ENCODE assay signal across 8 cellular contexts in the genomic region with DNA sequence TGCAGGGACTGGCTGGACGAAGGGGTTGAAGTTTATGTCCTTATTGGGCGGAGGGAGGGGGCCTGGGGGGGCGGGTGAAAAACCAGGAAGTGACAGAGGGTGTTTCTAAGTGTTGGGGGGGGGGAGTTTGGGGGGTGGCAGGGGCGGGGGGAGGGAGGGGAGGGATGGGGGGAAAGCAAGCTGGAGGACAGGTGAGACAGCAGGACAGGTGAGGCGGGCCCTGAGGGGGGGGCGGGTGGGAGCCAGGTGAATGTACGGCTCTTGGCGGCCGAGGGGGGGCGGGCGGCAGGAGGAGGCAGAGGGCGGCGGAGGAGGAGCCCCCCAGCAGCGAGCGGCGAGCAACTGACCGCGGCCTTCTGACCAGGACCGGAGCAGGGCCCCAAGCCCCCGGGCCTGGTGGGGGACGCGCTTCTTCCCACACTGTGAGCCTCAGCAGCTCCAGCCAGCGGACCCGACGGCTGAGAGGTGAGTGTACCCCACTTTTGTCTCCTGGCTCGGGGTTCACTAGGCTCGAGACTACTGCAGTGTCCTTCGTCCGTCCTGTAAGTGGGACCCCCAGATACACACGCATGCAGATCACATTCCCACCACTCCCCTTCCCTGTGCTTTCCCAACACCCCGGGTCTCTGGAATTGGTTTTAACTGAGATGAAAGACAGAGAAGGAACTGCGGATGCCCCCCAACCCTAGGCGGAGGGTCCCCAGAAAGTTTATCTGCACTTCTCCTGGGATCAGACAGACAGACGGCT. TPM values are rescaled to one million over a fixed set of nuclear protein-coding genes. Genes with fewer than 3 reads are reported as not detected.
DNase-seq lines count a peak whose midpoint lies in the region; TF ChIP-seq lines count a peak whose summit lies in the region.

A gene (plus strand): TSS at position 324 of the 748 bp plus-strand sequence. CDS start 11,859 bp downstream, outside the sequence.

- H3K9me3 ChIP-seq in Peyer's patch (no peaks in the 10 kb centered on the region), suprapubic skin (no peaks in the 10 kb centered on the region)

- TF ChIP-seq POLR2A in Peyer's patch (IDR thresholded peaks at IDR 0.05) (peak; percentile 36 to 37), lower leg skin (IDR thresholded peaks at IDR 0.05) (no peak), suprapubic skin (IDR thresholded peaks at IDR 0.05) (no peak)

- WGBS in lower leg skin, 2 donors = 1% methylated on average over 22 to 28 of the region's 34 CpGs
- WGBS in suprapubic skin = 1% methylated on average over 23 of the region's 34 CpGs

- H3K27me3 ChIP-seq in Peyer's patch (no peaks in the 10 kb centered on the region), suprapubic skin (no peaks in the 10 kb centered on the region)

- intact Hi-C loops in lower leg skin (cut with DNase I; ENCODE audit: low total_unique reads) = no loop called here

- TF ChIP-seq CTCF in GM20000 (IDR thresholded peaks at IDR 0.05; ENCODE audit: extremely low read depth, missing control alignments) = no peak
- no peak for TF ChIP-seq CTCF in Peyer's patch (IDR thresholded peaks at IDR 0.05)
- TF ChIP-seq CTCF in lower leg skin (IDR thresholded peaks at IDR 0.05) = no peak
- TF ChIP-seq CTCF in suprapubic skin (IDR thresholded peaks at IDR 0.05) = no peak

- DNase-seq in AG20443 (ENCODE audit: low spot score) = peak; percentile 65
- DNase-seq in GM20000 (ENCODE audit: low spot score) = peak; percentile 81
- DNase-seq in Peyer's patch = peak in 2 of 3 donors; percentile 71 to 86
- peak; percentile 51 for DNase-seq in dermis blood vessel endothelial cell
- DNase-seq in lower leg skin (ENCODE audit: low spot score in 2 of 2) = peak in 1 of 2 donors; percentile 92
- no peak for DNase-seq in suprapubic skin (ENCODE audit: low spot score in 2 of 2)
- no peak for DNase-seq in NCI-H2081 (lab: John Stamatoyannopoulos, UW)
- no peak for DNase-seq in DMS53 (lab: John Stamatoyannopoulos, UW)

- H3K27ac ChIP-seq in Peyer's patch = peak within 1 kb of the TSS; percentile 94 to 99 (median 96)
- H3K27ac ChIP-seq in suprapubic skin = peak within 1 kb of the TSS; percentile 96

- H3K4me1 ChIP-seq in Peyer's patch (peaks cover 3 to 53% (median 34%) of the 10 kb centered on the region in 4 donors), suprapubic skin (peaks cover 67% of the 10 kb centered on the region)

- no peak for TF ChIP-seq EP300 in suprapubic skin (IDR thresholded peaks at IDR 0.05)

- H3K36me3 ChIP-seq in Peyer's patch (no peaks in the 10 kb centered on the region), suprapubic skin (no peaks in the 10 kb centered on the region)

- H3K4me3 ChIP-seq in Peyer's patch (peak within 1 kb of the TSS; percentile 70 to 91 (median 83)), lower leg skin (ENCODE audit: low read depth, poor library complexity, severe bottlenecking) (peak within 1 kb of the TSS; percentile 66), suprapubic skin (peak within 1 kb of the TSS; percentile 97)

RNA-seq across cellular contexts. Expression of the gene that starts here (rescaled TPM):
- total RNA-seq in Peyer's patch (100 to 1,000 TPM in 3 of 4 donors, 10 to 100 TPM in 1; 35.5 to 412 (median 346) TPM), dermis blood vessel endothelial cell (16.1 and 16.2 TPM in 2 replicates), lower leg skin (100 to 1,000 TPM; 270 to 295 (median 286) TPM), suprapubic skin (100 to 1,000 TPM; 238 to 243 (median 239) TPM)

Comparison
In these comparisons a context has a peak if more than half of its experiments do, and no peak if none do; other contexts are left out.
1. DNase-seq: peak in AG20443 (single experiment), GM20000 (single experiment), Peyer's patch (2 of 3) and dermis blood vessel endothelial cell (single experiment); none in suprapubic skin (0 of 2), NCI-H2081 (0 of 2) and DMS53 (single experiment).
2. POLR2A ChIP-seq: peak in Peyer's patch (2 of 2); none in lower leg skin (0 of 2) and suprapubic skin (0 of 2).
3. Peak in every context shown above with its lines, with median percentiles within 50 percentile points of each other: H3K4me3 ChIP-seq.